In the genomic region with DNA sequence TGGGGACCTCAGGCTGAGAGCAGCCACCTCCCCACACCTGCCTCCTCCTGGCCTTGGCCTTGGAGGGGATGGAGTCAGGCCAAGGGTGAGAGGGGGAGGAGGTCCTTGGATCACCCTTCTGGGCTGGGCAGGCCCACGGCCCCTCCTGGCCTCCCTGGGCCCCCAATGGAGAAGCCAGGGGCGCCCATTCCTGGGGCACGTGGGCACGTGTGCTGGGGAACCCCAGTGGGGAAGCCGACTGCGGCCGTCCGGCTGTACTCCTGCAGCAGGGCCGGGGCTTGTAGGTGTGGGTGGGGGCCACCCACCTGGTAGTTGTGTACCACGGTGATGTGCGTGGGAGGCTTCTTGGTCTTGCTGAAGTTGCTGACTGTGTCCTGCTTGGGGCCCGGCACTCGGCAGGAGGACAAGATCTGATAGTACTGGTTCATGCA, we compare ENCODE assay signal across 15 cellular contexts.
"Had no signal": no experiment of that assay in that cellular context is flagged by ENCODE, and none has a peak within 500 bp of the region (broad histone marks: within the 10 kb centered on the region; RNA-seq: fewer than 3 reads in every experiment).

No MANE protein-coding gene starts in this region.

- H3K36me3 ChIP-seq: uterus had no signal

- H3K27me3 ChIP-seq: esophagus squamous epithelium, sigmoid colon, tibial artery, upper lobe of left lung, uterus had no signal

- H3K4me3 ChIP-seq: esophagus squamous epithelium, mucosa of descending colon, psoas muscle, sigmoid colon, tibial artery, upper lobe of left lung, uterus had no signal

- H3K9me3 ChIP-seq: esophagus squamous epithelium, mucosa of descending colon, psoas muscle, sigmoid colon, tibial artery, upper lobe of left lung, uterus had no signal

- H3K4me1 ChIP-seq: sigmoid colon, tibial artery, upper lobe of left lung, uterus had no signal

- FAIRE-seq: kidney, small intestine had no signal

- DNase-seq: effector memory CD8-positive, alpha-beta T cell; esophagus squamous epithelium; foreskin fibroblast; kidney; left colon; naive thymus-derived CD8-positive, alpha-beta T cell; psoas muscle; retina; sigmoid colon; small intestine; stimulated activated CD4-positive, alpha-beta T cell treated with anti-CD3 and anti-CD28 coated beads, Interleukin-12 subunit alpha, Interleukin-12 subunit beta, amount 100 ng/mL, for 4 hours; tibial artery; uterus had no signal

- H3K27ac ChIP-seq: sigmoid colon, tibial artery, upper lobe of left lung, uterus had no signal

- ATAC-seq: effector memory CD8-positive, alpha-beta T cell; naive thymus-derived CD8-positive, alpha-beta T cell had no signal
